In genomic region chr17:49676276-49676868, GRCh38 we compare ENCODE assay signal across 8 cellular contexts. TPM values are rescaled to one million over a fixed set of nuclear protein-coding genes. Genes with fewer than 3 reads are reported as not detected.
A peak's percentile ranks its signal among the peaks of the same experiment; 100 is the strongest.
DNase-seq lines count a peak whose midpoint lies in the region; ATAC-seq and TF ChIP-seq lines count a peak whose summit lies in the region.

No MANE protein-coding gene starts in this region.

- BruUV-seq in Calu3 (replicated peaks; lab: Mats Ljungman, UMichigan) = no TSS peak

- H3K9me3 Mint-ChIP-seq in Calu3 (ENCODE audit: low read depth, unreplicated experiment) = no peaks in the 10 kb centered on the region

- H3K27me3 Mint-ChIP-seq in Calu3 (ENCODE audit: unreplicated experiment) = peaks cover under 1% of the 10 kb centered on the region

- TF ChIP-seq CTCF in Calu3 (IDR thresholded peaks at IDR 0.05; ENCODE audit: unreplicated experiment) (no peak), retinal pigment epithelial cell (conservative IDR thresholded peaks at IDR 0.05; ENCODE audit: low read depth, low read length) (no peak)

- peak; percentile 44 for ATAC-seq in GM19328 (IDR thresholded peaks at IDR 0.05; ENCODE audit: unreplicated experiment)
- ATAC-seq in HG03442 (IDR thresholded peaks at IDR 0.05; ENCODE audit: unreplicated experiment) = peak; percentile 52

- intact Hi-C loops in Calu3 (cut with micrococcal nuclease; ENCODE audit: unreplicated experiment) = loop anchor here (10.0 kb wide), 1 partner anchor 52 kb away; no protein-coding TSS in a partner anchor

- peaks cover 26% of the 10 kb centered on the region for H3K4me1 Mint-ChIP-seq in Calu3 (ENCODE audit: low read depth, unreplicated experiment)

- H3K4me3 ChIP-seq in retinal pigment epithelial cell (ENCODE audit: low read length) = peak overlapping the region; percentile 80

- H3K36me3 Mint-ChIP-seq in Calu3 (ENCODE audit: insufficient read depth, unreplicated experiment) = peaks cover 30% of the 10 kb centered on the region

- DNase-seq in Calu3 = no peak
- DNase-seq in T-helper 22 cell (ENCODE audit: low read depth) = peak; percentile 23
- DNase-seq in fibroblast of peridontal ligament (ENCODE audit: extremely low read depth) = peak; percentile 45
- DNase-seq in retinal pigment epithelial cell (ENCODE audit: low read depth) = no peak
- DNase-seq in NCI-H1417 treated with DMSO at 0.1 percent for 48 hours (lab: John Stamatoyannopoulos, UW) = no peak
- DNase-seq in mesenteric fat pad (ENCODE audit: low spot score) = no peak

- CTCF ChIA-PET in Calu3 (lab: Charles Lee) = interaction anchor here (0.7 kb wide), 1 partner anchor 22 kb away, joined by 3 read pairs; no protein-coding TSS in a partner anchor

- H3K4me3 Mint-ChIP-seq in Calu3 (ENCODE audit: low read depth, unreplicated experiment) = peak overlapping the region; percentile 78

- peak overlapping the region; percentile 82 for H3K27ac Mint-ChIP-seq in Calu3 (ENCODE audit: unreplicated experiment)

RNA-seq across cellular contexts. Expression of gene SPOP, which starts 1.5 kb away (rescaled TPM):
- total RNA-seq in Calu3 (2022) = 79.0 and 79.9 TPM in 2 replicates
- total RNA-seq in mesenteric fat pad = 44.2 TPM

RNA-seq across cellular contexts. Expression of gene SLC35B1, which starts 31.4 kb away (rescaled TPM):
- total RNA-seq in Calu3 (2022) (117 and 127 TPM in 2 replicates), mesenteric fat pad (44.5 TPM)

Comparison
In these comparisons a context has a peak if more than half of its experiments do, and no peak if none do; other contexts are left out.
1. DNase-seq: peak in T-helper 22 cell (single experiment) and fibroblast of peridontal ligament (single experiment); none in Calu3 (single experiment), retinal pigment epithelial cell (single experiment), NCI-H1417 treated with DMSO at 0.1 percent for 48 hours (single experiment) and mesenteric fat pad (single experiment).